ENCODE assay signal across 20 cellular contexts in the genomic region with DNA sequence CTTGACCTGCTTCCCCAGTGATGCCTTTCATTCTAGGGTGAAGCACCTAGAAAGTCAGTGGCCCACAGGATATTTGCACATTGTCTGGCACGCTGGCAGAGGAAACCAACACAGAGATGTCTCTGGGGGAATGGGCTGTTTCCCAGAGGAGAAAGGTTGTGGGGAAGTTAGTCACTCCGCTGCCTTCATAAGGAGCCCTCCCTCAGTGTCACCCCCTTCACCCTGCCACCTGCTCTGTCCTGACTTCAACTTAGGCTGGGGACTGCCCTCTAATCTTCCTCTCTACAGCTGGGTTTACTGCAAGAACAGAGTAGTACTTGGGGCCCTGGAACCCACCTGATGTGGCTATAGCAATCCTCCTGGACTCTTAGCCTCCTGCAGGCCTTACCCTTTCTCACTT. TPM values are rescaled to one million over a fixed set of nuclear protein-coding genes. Genes with fewer than 3 reads are reported as not detected.
DNase-seq lines count a peak whose midpoint lies in the region; ATAC-seq, FAIRE-seq and TF ChIP-seq lines count a peak whose summit lies in the region.
"Had no signal": no experiment of that assay in that cellular context is flagged by ENCODE, and none has a peak within 500 bp of the region (broad histone marks: within the 10 kb centered on the region; RNA-seq: fewer than 3 reads in every experiment).

No MANE protein-coding gene starts in this region.

- FAIRE-seq in keratinocyte (lab: Jason Lieb, UNC) = peak; percentile 43
- FAIRE-seq: A204.1, GM12891, GM18507, H1, HepG2 had no signal

- intact Hi-C loops in heart right ventricle (cut with DNase I) = loop anchor here in 2 of 10 donors (10.0 kb wide), 2 partner anchors 98 to 268 kb away; a partner anchor contains a TSS
- intact Hi-C loops in heart left ventricle (cut with DNase I) = loop anchor here in 2 of 10 donors (10.0 kb wide), 2 partner anchors 98 to 268 kb away; a partner anchor contains a TSS

- H3K9ac ChIP-seq in keratinocyte (ENCODE audit: control insufficient read depth, extremely low read depth, insufficient read depth, low read length) = no peak overlapping the region

- H3K4me3 ChIP-seq in heart right ventricle = no peak overlapping the region
- H3K4me3 ChIP-seq in heart left ventricle = no peak overlapping the region
- H3K4me3 ChIP-seq in keratinocyte (ENCODE audit: control insufficient read depth in 2 of 3, extremely low read depth in 1 of 3, insufficient read depth in 2 of 3, low read depth in 1 of 3, low read length in 3 of 3) = no peak overlapping the region

- dilution Hi-C loops in keratinocyte (cut with MboI; ENCODE audit: extremely low pct_ligation_motif_present, low sequenced_read_pairs) = no loop called here

- DNase-seq in heart right ventricle (no peak), heart left ventricle (no peak), NCI-H82 treated with DMSO at 0.1 percent for 48 hours (lab: John Stamatoyannopoulos, UW; ENCODE audit: unreplicated experiment) (peak; percentile 13), keratinocyte (ENCODE audit: low read depth, low spot score) (no peak), inferior parietal cortex (ENCODE audit: extremely low spot score) (no peak)
- DNase-seq: CD8-positive, alpha-beta memory T cell; DMS53; EL; KBM-7; NCI-H1694 treated with DMSO at 0.1 percent for 48 hours; NCI-H510A treated with DMSO at 0.1 percent for 48 hours; NCI-H774; RPMI8226 had no signal

- H3K36me3 ChIP-seq in heart right ventricle (peaks cover 0 to 52% (median 17%) of the 10 kb centered on the region in 9 donors), heart left ventricle (peaks cover 0 to 46% (median 27%) of the 10 kb centered on the region in 9 donors), keratinocyte (ENCODE audit: control insufficient read depth in 2 of 2, extremely low read depth in 1 of 2, insufficient read depth in 2 of 2, low read length in 2 of 2) (peaks cover 0 to 6% of the 10 kb centered on the region in 2 experiments)

- no peaks in the 10 kb centered on the region for H4K20me1 ChIP-seq in keratinocyte (ENCODE audit: control insufficient read depth, extremely low read depth, insufficient read depth, low read length)

- H3K4me2 ChIP-seq in keratinocyte (ENCODE audit: control insufficient read depth, extremely low read depth, insufficient read depth, low read depth, low read length) = no peak overlapping the region

- no peaks in the 10 kb centered on the region for H3K79me2 ChIP-seq in keratinocyte (ENCODE audit: control insufficient read depth, insufficient read depth, low read length)

- H3K9me1 ChIP-seq in keratinocyte (ENCODE audit: control insufficient read depth, extremely low read depth, insufficient read depth, low read length) = no peaks in the 10 kb centered on the region

- H3K27me3 ChIP-seq in heart right ventricle (no peaks in the 10 kb centered on the region), heart left ventricle (no peaks in the 10 kb centered on the region), keratinocyte (ENCODE audit: control insufficient read depth, extremely low read depth, insufficient read depth, low read length) (no peaks in the 10 kb centered on the region)

- no peak overlapping the region for H2AFZ ChIP-seq in keratinocyte (ENCODE audit: control insufficient read depth, low read length)

- 68 to 72% methylated on average over 2 of the region's 2 CpGs for WGBS in heart right ventricle, 2 donors
- WGBS in heart left ventricle, 4 donors = 52 to 78% (median 71%) methylated on average over 2 of the region's 2 CpGs

- no peak for TF ChIP-seq CTCF in heart right ventricle (IDR thresholded peaks at IDR 0.05)
- TF ChIP-seq CTCF in heart left ventricle (IDR thresholded peaks at IDR 0.05) = no peak
- TF ChIP-seq CTCF in keratinocyte (optimal IDR thresholded peaks at IDR 0.05 in 1 of 3, IDR thresholded peaks at IDR 0.05 in 1 of 3, conservative IDR thresholded peaks at IDR 0.05 in 1 of 3; ENCODE audit: extremely low read depth in 1 of 3, insufficient read depth in 2 of 3, low read length in 3 of 3) = no peak

- TF ChIP-seq POLR2A in heart left ventricle (IDR thresholded peaks at IDR 0.05) = no peak

- ATAC-seq in heart right ventricle (no peak), heart left ventricle (no peak), HG03520 (IDR thresholded peaks at IDR 0.05; ENCODE audit: unreplicated experiment) (no peak), HG02678 (IDR thresholded peaks at IDR 0.05; ENCODE audit: unreplicated experiment) (no peak)
- ATAC-seq: HepG2 had no signal

- H3K4me1 ChIP-seq in heart right ventricle (peaks cover 25 to 75% (median 62%) of the 10 kb centered on the region in 9 donors), heart left ventricle (peaks cover 16 to 75% (median 50%) of the 10 kb centered on the region in 12 donors), keratinocyte (ENCODE audit: control insufficient read depth, extremely low read depth, insufficient read depth, low read length) (peaks cover 3% of the 10 kb centered on the region)

- H3K9me3 ChIP-seq in heart right ventricle (no peaks in the 10 kb centered on the region), heart left ventricle (no peaks in the 10 kb centered on the region), keratinocyte (ENCODE audit: control insufficient read depth, low read depth, low read length) (no peaks in the 10 kb centered on the region)

- peak overlapping the region in 6 of 10 donors; percentile 22 to 99 (median 46) for H3K27ac ChIP-seq in heart right ventricle
- peak overlapping the region in 6 of 12 donors; percentile 2 to 60 (median 39) for H3K27ac ChIP-seq in heart left ventricle
- no peak overlapping the region for H3K27ac ChIP-seq in keratinocyte (ENCODE audit: control insufficient read depth, insufficient read depth, low read length)

RNA-seq across cellular contexts. Expression of a gene that starts 5.7 kb away (rescaled TPM):
- total RNA-seq in heart right ventricle (100 to 1,000 TPM in 9 of 10 donors, 10 to 100 TPM in 1; 87.9 to 190 (median 118) TPM), heart left ventricle (100 to 1,000 TPM in 7 of 9 donors, 10 to 100 TPM in 2; 96.9 to 138 (median 112) TPM)
- polyA plus RNA-seq in heart right ventricle (100 to 1,000 TPM in 1 of 2 donors, 10 to 100 TPM in 1; 56.2 to 121 TPM), heart left ventricle (100 to 1,000 TPM in 1 of 2 donors, 10 to 100 TPM in 1; 66.3 to 134 TPM), keratinocyte (18.3 to 51.6 TPM (median 19.5 TPM) in 3 replicates)
- 9.4 TPM for polyA plus RNA-seq in keratinocyte (2011; ENCODE audit: low read depth)
- 20.7 and 27.6 TPM in 2 replicates for polyA plus RNA-seq in keratinocyte (2011; cell fraction: cytosol; rRNA removed)
- polyA plus RNA-seq in keratinocyte (2011; cell fraction: nucleus; rRNA removed) = 30.1 and 33.7 TPM in 2 replicates
- 13.5 and 54.4 TPM in 2 replicates for polyA plus RNA-seq in keratinocyte (2012; ENCODE audit: low replicate concordance)
- polyA minus RNA-seq in keratinocyte = 10.9 to 42.9 TPM (median 12.5 TPM) in 3 replicates
- polyA minus RNA-seq in keratinocyte (2011; cell fraction: cytosol; rRNA and poly(A)+ RNA removed) = 35.3 TPM
- 10.7 and 11.8 TPM in 2 replicates for polyA minus RNA-seq in keratinocyte (2011; cell fraction: nucleus; rRNA and poly(A)+ RNA removed)

RNA-seq across cellular contexts. Expression of a gene that starts 10.9 kb away (rescaled TPM):
- total RNA-seq in heart right ventricle (10 to 100 TPM; 10.4 to 16.9 (median 12.3) TPM), heart left ventricle (10 to 100 TPM in 7 of 9 donors, 1 to 10 TPM in 2; 9.7 to 24.0 (median 14.6) TPM)
- polyA plus RNA-seq in heart right ventricle (10 to 100 TPM in 1 of 2 donors, 1 to 10 TPM in 1; 7.2 to 16.3 TPM), heart left ventricle (10 to 100 TPM in 1 of 2 donors, 1 to 10 TPM in 1; 9.8 to 17.7 TPM), keratinocyte (18.8 to 27.7 TPM (median 21.5 TPM) in 3 replicates)
- polyA plus RNA-seq in keratinocyte (2011; ENCODE audit: low read depth) = 7.0 TPM
- 16.3 and 24.8 TPM in 2 replicates for polyA plus RNA-seq in keratinocyte (2011; cell fraction: cytosol; rRNA removed)
- polyA plus RNA-seq in keratinocyte (2011; cell fraction: nucleus; rRNA removed) = 19.9 and 22.3 TPM in 2 replicates
- polyA plus RNA-seq in keratinocyte (2012; ENCODE audit: low replicate concordance) = 6.8 and 23.1 TPM in 2 replicates
- 26.8 to 56.8 TPM (median 37.7 TPM) in 3 replicates for polyA minus RNA-seq in keratinocyte
- 30.9 TPM for polyA minus RNA-seq in keratinocyte (2011; cell fraction: cytosol; rRNA and poly(A)+ RNA removed)
- 16.5 and 17.5 TPM in 2 replicates for polyA minus RNA-seq in keratinocyte (2011; cell fraction: nucleus; rRNA and poly(A)+ RNA removed)

RNA-seq across cellular contexts. Expression of a gene that starts 44.2 kb away (rescaled TPM):
- total RNA-seq in heart right ventricle (100 to 1,000 TPM; 575 to 961 (median 776) TPM), heart left ventricle (1,000 to 10,000 TPM in 2 of 9 donors, 100 to 1,000 TPM in 7; 488 to 1,265 (median 769) TPM)
- polyA plus RNA-seq in heart right ventricle (1,000 to 10,000 TPM in 1 of 2 donors, 100 to 1,000 TPM in 1; 423 to 1,204 TPM), heart left ventricle (100 to 1,000 TPM; 290 to 836 TPM), keratinocyte (108 to 193 TPM (median 127 TPM) in 3 replicates)
- polyA plus RNA-seq in keratinocyte (2011; ENCODE audit: low read depth) = 71.7 TPM
- polyA plus RNA-seq in keratinocyte (2011; cell fraction: cytosol; rRNA removed) = 17.9 and 28.8 TPM in 2 replicates
- polyA plus RNA-seq in keratinocyte (2011; cell fraction: nucleus; rRNA removed) = 704 and 806 TPM in 2 replicates
- 81.7 and 115 TPM in 2 replicates for polyA plus RNA-seq in keratinocyte (2012; ENCODE audit: low replicate concordance)
- 267 to 518 TPM (median 288 TPM) in 3 replicates for polyA minus RNA-seq in keratinocyte
- 56.4 TPM for polyA minus RNA-seq in keratinocyte (2011; cell fraction: cytosol; rRNA and poly(A)+ RNA removed)
- polyA minus RNA-seq in keratinocyte (2011; cell fraction: nucleus; rRNA and poly(A)+ RNA removed) = 307 and 309 TPM in 2 replicates
- polyA plus RNA-seq: CD8-positive, alpha-beta memory T cell had no signal

RNA-seq across cellular contexts. Expression of a gene that starts 56.5 kb away (rescaled TPM):
- total RNA-seq in heart right ventricle = 10 to 100 TPM; 47.5 to 78.1 (median 62.5) TPM
- polyA plus RNA-seq in heart right ventricle = 10 to 100 TPM; 18.1 to 20.2 TPM
- total RNA-seq in heart left ventricle = 10 to 100 TPM; 47.9 to 90.3 (median 63.1) TPM
- 10 to 100 TPM; 19.2 to 34.7 TPM for polyA plus RNA-seq in heart left ventricle
- polyA plus RNA-seq in keratinocyte = 21.2 to 31.5 TPM (median 23.1 TPM) in 3 replicates
- 35.5 TPM for polyA plus RNA-seq in keratinocyte (2011; ENCODE audit: low read depth)
- 13.6 and 18.6 TPM in 2 replicates for polyA plus RNA-seq in keratinocyte (2011; cell fraction: cytosol; rRNA removed)
- polyA plus RNA-seq in keratinocyte (2011; cell fraction: nucleus; rRNA removed) = 45.9 and 55.6 TPM in 2 replicates
- polyA plus RNA-seq in keratinocyte (2012; ENCODE audit: low replicate concordance) = 18.7 and 20.6 TPM in 2 replicates
- 53.1 to 71.7 TPM (median 68.1 TPM) in 3 replicates for polyA minus RNA-seq in keratinocyte
- polyA minus RNA-seq in keratinocyte (2011; cell fraction: cytosol; rRNA and poly(A)+ RNA removed) = 28.0 TPM
- polyA minus RNA-seq in keratinocyte (2011; cell fraction: nucleus; rRNA and poly(A)+ RNA removed) = 38.9 and 46.4 TPM in 2 replicates
